ENCODE assay signal across 8 cellular contexts in the genomic region with DNA sequence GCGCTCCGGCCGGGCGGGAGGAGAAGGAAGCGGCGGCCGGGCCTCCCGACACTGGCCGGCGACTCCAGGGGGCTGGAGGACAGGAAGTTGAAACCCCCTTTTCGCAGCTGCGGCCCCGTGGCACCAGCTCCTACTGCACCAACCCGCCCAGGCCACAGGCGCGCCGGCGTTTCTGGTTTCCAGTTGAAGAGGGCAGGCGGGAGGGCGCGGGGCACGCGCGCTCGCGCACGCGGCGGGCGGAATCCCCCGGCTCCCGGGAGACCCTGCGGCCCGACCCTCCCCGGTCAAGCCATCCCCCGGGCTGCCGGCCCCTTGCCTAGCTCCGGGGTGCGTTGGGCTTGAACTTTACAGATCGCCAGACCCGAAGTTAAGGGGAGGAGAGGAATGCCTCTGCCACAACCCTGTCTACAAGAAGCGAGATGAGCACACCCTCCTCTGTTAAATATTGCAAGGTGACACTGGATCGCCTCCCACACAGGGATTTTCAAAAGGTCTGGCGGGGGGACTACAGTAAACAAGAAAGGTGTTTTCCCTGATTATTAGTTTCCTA. TPM values are rescaled to one million over a fixed set of nuclear protein-coding genes. Genes with fewer than 3 reads are reported as not detected.
DNase-seq lines count a peak whose midpoint lies in the region; ATAC-seq and TF ChIP-seq lines count a peak whose summit lies in the region.

No MANE protein-coding gene starts in this region.

- peak overlapping the region; percentile 87 for H3K27ac Mint-ChIP-seq in activated CD4-positive, alpha-beta T cell treated with anti-CD3 and anti-CD28 coated beads for 36 hours

- CTCF ChIA-PET in activated CD4-positive, alpha-beta T cell treated with anti-CD3 and anti-CD28 coated beads for 36 hours (lab: Charles Lee), result interaction anchor here (0.9 to 1.6 kb wide), 3 partner anchors 9 to 148 kb away, joined by 3 to 7 read pairs (median 4); no protein-coding TSS in a partner anchor

- H3K27ac ChIP-seq in MM.1S (ENCODE audit: low read length), result peak overlapping the region; percentile 57; the same call in 1 of the 2 replicates
- peak overlapping the region; percentile 93 for H3K27ac ChIP-seq in colonic mucosa
- H3K27ac ChIP-seq in left lung, result peak overlapping the region; percentile 80 to 87

- peak overlapping the region; percentile 97 for H2AFZ ChIP-seq in MM.1S (ENCODE audit: low read length)

- H3K27me3 ChIP-seq in MM.1S (replicated peaks; ENCODE audit: insufficient read depth, low read length) (no peaks in the 10 kb centered on the region), colonic mucosa (no peaks in the 10 kb centered on the region), left lung (peaks cover 0 to 25% of the 10 kb centered on the region in 2 donors)

- H3F3A ChIP-seq in MM.1S (ENCODE audit: insufficient read depth, low read length), result peaks cover 7% of the 10 kb centered on the region; the same call in 1 of the 2 replicates

- H3K36me3 Mint-ChIP-seq in activated CD4-positive, alpha-beta T cell treated with anti-CD3 and anti-CD28 coated beads for 36 hours (ENCODE audit: low read depth), result peaks cover 10% of the 10 kb centered on the region

- no peaks in the 10 kb centered on the region for H3K9me3 ChIP-seq in MM.1S (replicated peaks; ENCODE audit: insufficient read depth, low read length)
- no peaks in the 10 kb centered on the region for H3K9me3 ChIP-seq in colonic mucosa
- no peaks in the 10 kb centered on the region for H3K9me3 ChIP-seq in left lung

- POLR2A ChIA-PET in activated CD4-positive, alpha-beta T cell treated with anti-CD3 and anti-CD28 coated beads for 36 hours (lab: Charles Lee), result interaction anchor here (0.8 kb wide), 1 partner anchor 32 kb away, joined by 5 read pairs; no protein-coding TSS in a partner anchor

- intact Hi-C loops in activated CD4-positive, alpha-beta T cell treated with anti-CD3 and anti-CD28 coated beads for 36 hours (cut with DNase I, micrococcal nuclease), result loop anchor here (1.0 to 10.0 kb wide), 12 partner anchors 32 to 765 kb away; a partner anchor contains a TSS
- intact Hi-C loops in colonic mucosa (cut with DNase I), result no loop called here
- intact Hi-C loops in left lung (cut with DNase I), result no loop called here

- peak; percentile 2 for DNase-seq in GOT3 (lab: John Stamatoyannopoulos, UW)
- peak; percentile 51 for DNase-seq in MM.1S
- peak; percentile 80 for DNase-seq in activated CD4-positive, alpha-beta T cell treated with anti-CD3 and anti-CD28 coated beads for 36 hours
- DNase-seq in colonic mucosa, result peak; percentile 65
- peak in 1 of 2 donors; percentile 60 for DNase-seq in left lung
- DNase-seq in stimulated activated CD4-positive, alpha-beta T cell treated with anti-CD3 and anti-CD28 coated beads, Interleukin-2, amount 100 ng/mL, for 48 hours, result peak; percentile 40 to 54
- DNase-seq in NCI-H524 treated with DMSO at 0.1 percent for 48 hours (lab: John Stamatoyannopoulos, UW), result no peak

- H3K79me2 ChIP-seq in MM.1S (ENCODE audit: low read length), result no peaks in the 10 kb centered on the region

- peak overlapping the region; percentile 74 for H3K9ac ChIP-seq in MM.1S (ENCODE audit: low read length)
- peak overlapping the region; percentile 94 to 96 for H3K9ac ChIP-seq in colonic mucosa (ENCODE audit: low read depth in 2 of 2, low read length in 2 of 2)

- H3K27me3 Mint-ChIP-seq in activated CD4-positive, alpha-beta T cell treated with anti-CD3 and anti-CD28 coated beads for 36 hours, result no peaks in the 10 kb centered on the region

- H4K20me1 ChIP-seq in MM.1S (ENCODE audit: insufficient read depth, low read length), result no peaks in the 10 kb centered on the region

- peak overlapping the region; percentile 95 for H3K4me3 Mint-ChIP-seq in activated CD4-positive, alpha-beta T cell treated with anti-CD3 and anti-CD28 coated beads for 36 hours

- H3K4me1 ChIP-seq in MM.1S (ENCODE audit: low read length), result 0 out of 2 replicates have a peak, but pooled peaks cover 4% of the 10 kb centered on the region
- no peaks in the 10 kb centered on the region for H3K4me1 ChIP-seq in colonic mucosa
- H3K4me1 ChIP-seq in left lung, result peaks cover 10 to 49% of the 10 kb centered on the region in 2 donors

- peak; percentile 14 for ATAC-seq in activated CD4-positive, alpha-beta T cell treated with anti-CD3 and anti-CD28 coated beads for 36 hours
- ATAC-seq in left lung, result peak; percentile 58

- H3K4me2 ChIP-seq in MM.1S (ENCODE audit: low read depth, low read length), result peak overlapping the region; percentile 99; the same call in 1 of the 2 replicates

- H3K4me3 ChIP-seq in GM08714 (ENCODE audit: low read length) (peak overlapping the region; percentile 66), MM.1S (ENCODE audit: low read length) (peak overlapping the region; percentile 70), colonic mucosa (peak overlapping the region; percentile 81), left lung (peak overlapping the region; percentile 77 to 82)

- no peaks in the 10 kb centered on the region for H3K9me3 Mint-ChIP-seq in activated CD4-positive, alpha-beta T cell treated with anti-CD3 and anti-CD28 coated beads for 36 hours (ENCODE audit: low read depth)

- no peaks in the 10 kb centered on the region for H3K9me2 ChIP-seq in MM.1S (replicated peaks; ENCODE audit: insufficient read depth, low read length)

- no peaks in the 10 kb centered on the region for H3K36me3 ChIP-seq in MM.1S (replicated peaks; ENCODE audit: insufficient read depth, low read length)
- H3K36me3 ChIP-seq in colonic mucosa, result no peaks in the 10 kb centered on the region
- H3K36me3 ChIP-seq in left lung, result no peaks in the 10 kb centered on the region

- H3K4me1 Mint-ChIP-seq in activated CD4-positive, alpha-beta T cell treated with anti-CD3 and anti-CD28 coated beads for 36 hours, result peaks cover 37% of the 10 kb centered on the region

- TF ChIP-seq CTCF in MM.1S (IDR thresholded peaks at IDR 0.05; ENCODE audit: low read length), result no peak
- no peak for TF ChIP-seq CTCF in colonic mucosa (IDR thresholded peaks at IDR 0.05)
- TF ChIP-seq CTCF in left lung (IDR thresholded peaks at IDR 0.05), result no peak

RNA-seq across cellular contexts. Expression of a gene that starts 1.5 kb away (rescaled TPM):
- total RNA-seq in activated CD4-positive, alpha-beta T cell treated with anti-CD3 and anti-CD28 coated beads for 36 hours, result 10 to 100 TPM; 10.2 TPM
- total RNA-seq in colonic mucosa (10 to 100 TPM; 43.7 to 66.3 TPM), left lung (10 to 100 TPM in 1 of 2 donors, 1 to 10 TPM in 1; 8.8 to 43.0 TPM)

Comparison
In these comparisons a context has a peak if more than half of its experiments do, and no peak if none do; other contexts are left out.
1. intact Hi-C loops: an anchor here in activated CD4-positive, alpha-beta T cell treated with anti-CD3 and anti-CD28 coated beads for 36 hours (1.0 to 10.0 kb wide); none called in colonic mucosa and left lung.